In genomic region chr1:209427277-209427676, GRCh38 we compare ENCODE assay signal across 17 cellular contexts.
DNase-seq lines count a peak whose midpoint lies in the region; ATAC-seq and TF ChIP-seq lines count a peak whose summit lies in the region.
"Had no signal": no experiment of that assay in that cellular context is flagged by ENCODE, and none has a peak within 500 bp of the region (broad histone marks: within the 10 kb centered on the region; RNA-seq: fewer than 3 reads in every experiment).

No MANE protein-coding gene starts in this region.

- H3K9ac ChIP-seq in neural progenitor cell = no peak overlapping the region

- peaks cover 25% of the 10 kb centered on the region for H3F3A ChIP-seq in neural progenitor cell (ENCODE audit: low read depth)

- no peaks in the 10 kb centered on the region for H3K36me3 Mint-ChIP-seq in neural progenitor cell

- H3K27ac ChIP-seq in RWPE2 (ENCODE audit: poor library complexity, severe bottlenecking) (peak overlapping the region; percentile 99), epithelial cell of prostate (peak overlapping the region; percentile 100), neural progenitor cell (no peak overlapping the region), aorta (ENCODE audit: low read depth in 1 of 2, low read length in 2 of 2) (no peak overlapping the region)
- H3K27ac ChIP-seq: SJCRH30 had no signal

- no peak overlapping the region for H2AFZ ChIP-seq in neural progenitor cell (replicated peaks)

- ATAC-seq in RWPE2 (ENCODE audit: low read depth) = no peak
- no peak for ATAC-seq in GM19035 (IDR thresholded peaks at IDR 0.05; ENCODE audit: unreplicated experiment)
- ATAC-seq in aorta (ENCODE audit: low FRiP score) = no peak
- ATAC-seq in GM19455 (IDR thresholded peaks at IDR 0.05; ENCODE audit: unreplicated experiment) = no peak
- ATAC-seq in GM18511 (IDR thresholded peaks at IDR 0.05; ENCODE audit: unreplicated experiment) = no peak

- no peaks in the 10 kb centered on the region for H3K9me3 Mint-ChIP-seq in neural progenitor cell
- H3K9me3 Mint-ChIP-seq: CD4-positive, alpha-beta T cell had no signal

- H3K27ac Mint-ChIP-seq in neural progenitor cell = no peak overlapping the region
- H3K27ac Mint-ChIP-seq: B cell; CD4-positive, alpha-beta T cell had no signal

- DNase-seq in RWPE2 (ENCODE audit: low spot score) (no peak), epithelial cell of prostate (ENCODE audit: low read depth, low spot score) (no peak), neural progenitor cell (ENCODE audit: low spot score) (no peak), aorta (no peak)
- DNase-seq: ACHN; CD4-positive, alpha-beta T cell; DMS79; Karpas-422; NCI-H187 treated with DMSO at 0.1 percent for 48 hours; NCI-H2171 treated with DMSO at 0.1 percent for 48 hours; NCI-H510A; SJCRH30 had no signal

- 72 to 75% methylated on average over 7 of the region's 7 CpGs for WGBS in aorta, 2 donors

- H3K27me3 ChIP-seq in RWPE2 (ENCODE audit: insufficient read depth, poor library complexity, severe bottlenecking) = no peaks in the 10 kb centered on the region
- H3K27me3 ChIP-seq in neural progenitor cell = no peaks in the 10 kb centered on the region
- no peaks in the 10 kb centered on the region for H3K27me3 ChIP-seq in aorta (ENCODE audit: control insufficient read depth in 1 of 2, insufficient read depth in 2 of 2, low read length in 1 of 2)
- H3K27me3 ChIP-seq: SJCRH30 had no signal

- H3K4me1 Mint-ChIP-seq in neural progenitor cell = peaks cover 49% of the 10 kb centered on the region
- H3K4me1 Mint-ChIP-seq: B cell had no signal

- TF ChIP-seq CTCF in RWPE2 (IDR thresholded peaks at IDR 0.05; ENCODE audit: poor library complexity, severe bottlenecking) (no peak), neural progenitor cell (IDR thresholded peaks at IDR 0.05) (no peak)

- H4K20me1 ChIP-seq in neural progenitor cell (ENCODE audit: low read depth) = no peaks in the 10 kb centered on the region

- H3K4me1 ChIP-seq in RWPE2 (ENCODE audit: insufficient read depth, poor library complexity, severe bottlenecking) (peaks cover 7% of the 10 kb centered on the region), neural progenitor cell (peaks cover 49% of the 10 kb centered on the region), aorta (ENCODE audit: control insufficient read depth in 1 of 2, insufficient read depth in 2 of 2, low read length in 2 of 2) (no peaks in the 10 kb centered on the region)
- H3K4me1 ChIP-seq: HAP-1, SJCRH30 had no signal

- H3K79me2 ChIP-seq in neural progenitor cell (ENCODE audit: low read depth) = no peaks in the 10 kb centered on the region

- H3K9me3 ChIP-seq in RWPE2 (ENCODE audit: severe bottlenecking) (no peaks in the 10 kb centered on the region), neural progenitor cell (ENCODE audit: low read depth) (no peaks in the 10 kb centered on the region), aorta (ENCODE audit: control insufficient read depth, low read length) (peaks cover 2% of the 10 kb centered on the region)
- H3K9me3 ChIP-seq: HAP-1, SJCRH30 had no signal

- peak overlapping the region; percentile 68 for H3K4me2 ChIP-seq in neural progenitor cell

- intact Hi-C loops in aorta (cut with DNase I) = no loop called here

- peaks cover 42% of the 10 kb centered on the region for H3K27me3 Mint-ChIP-seq in neural progenitor cell (ENCODE audit: insufficient read depth, low read depth)

- H3K36me3 ChIP-seq in RWPE2 (ENCODE audit: low read depth) (peaks cover 35% of the 10 kb centered on the region), neural progenitor cell (no peaks in the 10 kb centered on the region), aorta (ENCODE audit: control insufficient read depth in 1 of 2, insufficient read depth in 2 of 2, low read length in 1 of 2) (no peaks in the 10 kb centered on the region)
- H3K36me3 ChIP-seq: HAP-1, SJCRH30 had no signal

- H3K4me3 ChIP-seq in RWPE2 (ENCODE audit: severe bottlenecking) = no peak overlapping the region
- H3K4me3 ChIP-seq in neural progenitor cell = no peak overlapping the region
- H3K4me3 ChIP-seq in aorta (ENCODE audit: low read length in 2 of 2) = no peak overlapping the region
- H3K4me3 ChIP-seq: HAP-1, SJCRH30 had no signal

- H3K4me3 Mint-ChIP-seq in neural progenitor cell = no peak overlapping the region
- H3K4me3 Mint-ChIP-seq: B cell; CD4-positive, alpha-beta T cell had no signal

Comparison
In these comparisons a context has a peak if more than half of its experiments do, and no peak if none do; other contexts are left out.
1. H3K27ac ChIP-seq: peak in RWPE2 (single experiment) and epithelial cell of prostate (single experiment); none in neural progenitor cell (single experiment) and aorta (0 of 2).